ENCODE assay signal across 21 cellular contexts in genomic region chr7:20513341-20513740, GRCh38.
DNase-seq lines count a peak whose midpoint lies in the region; ATAC-seq and TF ChIP-seq lines count a peak whose summit lies in the region.
"Had no signal": no experiment of that assay in that cellular context is flagged by ENCODE, and none has a peak within 500 bp of the region (broad histone marks: within the 10 kb centered on the region; RNA-seq: fewer than 3 reads in every experiment).

No MANE protein-coding gene starts in this region.

- no peak overlapping the region for H3K9ac ChIP-seq in HCT116 (ENCODE audit: low read length)

- H3K36me3 ChIP-seq in HCT116 (ENCODE audit: control insufficient read depth in 1 of 2, insufficient read depth in 2 of 2, low read length in 2 of 2): no peaks in the 10 kb centered on the region
- no peaks in the 10 kb centered on the region for H3K36me3 ChIP-seq in WERI-Rb-1
- H3K36me3 ChIP-seq: Peyer's patch, SJSA1 had no signal

- H3K9me3 ChIP-seq in HCT116 (ENCODE audit: control insufficient read depth in 1 of 2, insufficient read depth in 1 of 2, low read depth in 1 of 2, low read length in 2 of 2) (no peaks in the 10 kb centered on the region), WERI-Rb-1 (ENCODE audit: severe bottlenecking) (no peaks in the 10 kb centered on the region)
- H3K9me3 ChIP-seq: Peyer's patch, SJSA1 had no signal

- DNase-seq in NCI-H1417 (lab: John Stamatoyannopoulos, UW) (peak; percentile 6 to 35 (median 24)), NCI-H1417 treated with DMSO at 0.1 percent for 48 hours (lab: John Stamatoyannopoulos, UW) (no peak), HCT116 (ENCODE audit: low read depth, low spot score) (no peak), WERI-Rb-1 (no peak), glutamatergic neuron (no peak), posterior vena cava (ENCODE audit: low spot score) (no peak), NCI-H1694 treated with DMSO at 0.1 percent for 48 hours (lab: John Stamatoyannopoulos, UW) (no peak)
- DNase-seq: 8988T; C1 segment of cervical spinal cord; CD8-positive, alpha-beta T cell; GDM1; GOT3; HCEC 1CT; IMR-90; NCI-H1436 treated with DMSO at 0.1 percent for 48 hours; NCI-H2081; NCI-H226; NCI-H524; Peyer's patch; T-helper 1 cell had no signal

- H3K4me3 Mint-ChIP-seq in glutamatergic neuron (ENCODE audit: unreplicated experiment): no peak overlapping the region
- H3K4me3 Mint-ChIP-seq: CD8-positive, alpha-beta T cell had no signal

- POLR2A ChIA-PET in HCT116 (lab: Charles Lee): no interaction called here

- H3K4me3 ChIP-seq in HCT116 (replicated peaks in 1 of 2; ENCODE audit: low read depth in 1 of 2, low read length in 2 of 2) (no peak overlapping the region), WERI-Rb-1 (ENCODE audit: low read depth, low read length) (no peak overlapping the region)
- H3K4me3 ChIP-seq: Peyer's patch, SJSA1 had no signal

- H3K4me1 ChIP-seq in HCT116 (ENCODE audit: control insufficient read depth in 1 of 2, insufficient read depth in 2 of 2, low read length in 2 of 2): no peaks in the 10 kb centered on the region
- H3K4me1 ChIP-seq: Peyer's patch, SJSA1 had no signal

- no peaks in the 10 kb centered on the region for H3K9me2 ChIP-seq in HCT116 (ENCODE audit: insufficient read depth)

- intact Hi-C loops in HCT116 (cut with micrococcal nuclease) (no loop called here), posterior vena cava (cut with DNase I) (no loop called here)

- no peaks in the 10 kb centered on the region for H4K20me1 ChIP-seq in HCT116 (ENCODE audit: insufficient read depth)

- H3K27me3 Mint-ChIP-seq in glutamatergic neuron (ENCODE audit: unreplicated experiment): no peaks in the 10 kb centered on the region

- H3K27ac ChIP-seq in HCT116 (ENCODE audit: low read depth, low read length) (no peak overlapping the region), WERI-Rb-1 (0 out of 2 replicates have a peak overlapping the region, but pooled peaks have one; percentile 9)
- H3K27ac ChIP-seq: Peyer's patch, SJSA1 had no signal

- H3K79me2 ChIP-seq in HCT116 (ENCODE audit: insufficient read depth, low read length): no peaks in the 10 kb centered on the region

- H2AFZ ChIP-seq in HCT116 (ENCODE audit: low read depth, low read length, poor library complexity, severe bottlenecking): peak overlapping the region; percentile 37

- CTCF ChIA-PET in HCT116 (lab: Charles Lee): no interaction called here

- H3K4me2 ChIP-seq in HCT116 (ENCODE audit: low read length): no peak overlapping the region

- no peaks in the 10 kb centered on the region for H3K36me3 Mint-ChIP-seq in glutamatergic neuron (ENCODE audit: unreplicated experiment)
- H3K36me3 Mint-ChIP-seq: CD8-positive, alpha-beta T cell had no signal

- TF ChIP-seq CTCF in HCT116 (IDR thresholded peaks at IDR 0.05 in 2 of 3, conservative IDR thresholded peaks at IDR 0.05 in 1 of 3; ENCODE audit: borderline replicate concordance in 1 of 3, insufficient read depth in 1 of 3, low read depth in 2 of 3, low read length in 2 of 3): no peak
- no peak for TF ChIP-seq CTCF in WERI-Rb-1 (IDR thresholded peaks at IDR 0.05; ENCODE audit: low read depth, low read length)
- TF ChIP-seq CTCF in glutamatergic neuron (IDR thresholded peaks at IDR 0.05; ENCODE audit: partially characterized antibody, unreplicated experiment): no peak

- RAD21 ChIA-PET in HCT116 (lab: Charles Lee; ENCODE audit: low non-redundant PET in 1 of 2, low total read pairs in 2 of 2, uncharacterized antibody in 2 of 2, unreplicated experiment in 2 of 2): no interaction called here

- ATAC-seq in HCT116: no peak
- ATAC-seq: CD8-positive, alpha-beta T cell had no signal

- H3K27me3 ChIP-seq in HCT116 (ENCODE audit: insufficient read depth, low read length): no peaks in the 10 kb centered on the region
- H3K27me3 ChIP-seq in WERI-Rb-1 (ENCODE audit: insufficient read depth, low read depth, severe bottlenecking): no peaks in the 10 kb centered on the region
- H3K27me3 ChIP-seq: Peyer's patch, SJSA1 had no signal

- peaks cover 42% of the 10 kb centered on the region for H3K4me1 Mint-ChIP-seq in glutamatergic neuron (ENCODE audit: low read depth, unreplicated experiment)

- TF ChIP-seq POLR2A in HCT116 (IDR thresholded peaks at IDR 0.05; ENCODE audit: borderline replicate concordance, extremely low read depth, insufficient read depth, insufficient read length): no peak

- TF ChIP-seq RAD21 in HCT116 (IDR thresholded peaks at IDR 0.05; ENCODE audit: low read depth): no peak

- peak overlapping the region; percentile 18 for H3K27ac Mint-ChIP-seq in glutamatergic neuron (ENCODE audit: unreplicated experiment)
- H3K27ac Mint-ChIP-seq: CD8-positive, alpha-beta T cell had no signal

- H3K9me3 Mint-ChIP-seq in glutamatergic neuron (ENCODE audit: unreplicated experiment): no peaks in the 10 kb centered on the region
- H3K9me3 Mint-ChIP-seq: CD8-positive, alpha-beta T cell had no signal

- BruUV-seq in HCT116 (replicated peaks; lab: Mats Ljungman, UMichigan): no TSS peak

TF ChIP-seq in HCT116, 20 proteins besides CTCF, POLR2A, EP300 and RAD21:
- TF ChIP-seq MAX (IDR thresholded peaks at IDR 0.05) (no peak), CEBPB (IDR thresholded peaks at IDR 0.05; ENCODE audit: low read depth) (no peak), SRF (IDR thresholded peaks at IDR 0.05; ENCODE audit: low read depth) (no peak), YY1 (IDR thresholded peaks at IDR 0.05; ENCODE audit: extremely low read depth, insufficient replicate concordance, low read depth, low read length) (no peak), SP1 (IDR thresholded peaks at IDR 0.05; ENCODE audit: low read depth) (no peak), ELF1 (IDR thresholded peaks at IDR 0.05; ENCODE audit: borderline replicate concordance, low read depth) (no peak), TCF7L2 (IDR thresholded peaks at IDR 0.05; ENCODE audit: borderline replicate concordance, extremely low read depth, insufficient read depth, insufficient read length) (no peak), FOSL1 (IDR thresholded peaks at IDR 0.05; ENCODE audit: low read depth) (no peak), SIN3A (IDR thresholded peaks at IDR 0.05; ENCODE audit: low read depth) (no peak)
- TF ChIP-seq, protein P1, sequence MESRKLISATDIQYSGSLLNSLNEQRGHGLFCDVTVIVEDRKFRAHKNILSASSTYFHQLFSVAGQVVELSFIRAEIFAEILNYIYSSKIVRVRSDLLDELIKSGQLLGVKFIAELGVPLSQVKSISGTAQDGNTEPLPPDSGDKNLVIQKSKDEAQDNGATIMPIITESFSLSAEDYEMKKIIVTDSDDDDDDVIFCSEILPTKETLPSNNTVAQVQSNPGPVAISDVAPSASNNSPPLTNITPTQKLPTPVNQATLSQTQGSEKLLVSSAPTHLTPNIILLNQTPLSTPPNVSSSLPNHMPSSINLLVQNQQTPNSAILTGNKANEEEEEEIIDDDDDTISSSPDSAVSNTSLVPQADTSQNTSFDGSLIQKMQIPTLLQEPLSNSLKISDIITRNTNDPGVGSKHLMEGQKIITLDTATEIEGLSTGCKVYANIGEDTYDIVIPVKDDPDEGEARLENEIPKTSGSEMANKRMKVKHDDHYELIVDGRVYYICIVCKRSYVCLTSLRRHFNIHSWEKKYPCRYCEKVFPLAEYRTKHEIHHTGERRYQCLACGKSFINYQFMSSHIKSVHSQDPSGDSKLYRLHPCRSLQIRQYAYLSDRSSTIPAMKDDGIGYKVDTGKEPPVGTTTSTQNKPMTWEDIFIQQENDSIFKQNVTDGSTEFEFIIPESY (IDR thresholded peaks at IDR 0.05; ENCODE audit: extremely low read depth, insufficient replicate concordance, low read length): no peak
TF ChIP-seq in HCT116: peak in this region for 0.

Comparison
In these comparisons a context has a peak if more than half of its experiments do, and no peak if none do; other contexts are left out.
1. DNase-seq: peak in NCI-H1417 (3 of 3); none in NCI-H1417 treated with DMSO at 0.1 percent for 48 hours (single experiment), HCT116 (single experiment), WERI-Rb-1 (single experiment), glutamatergic neuron (single experiment), posterior vena cava (single experiment) and NCI-H1694 treated with DMSO at 0.1 percent for 48 hours (single experiment).